21 cellular contexts compared by ENCODE assay signal in genomic region chr11:88434333-88434976, GRCh38.
DNase-seq lines count a peak whose midpoint lies in the region; ATAC-seq, FAIRE-seq and TF ChIP-seq lines count a peak whose summit lies in the region.
"Had no signal": no experiment of that assay in that cellular context is flagged by ENCODE, and none has a peak within 500 bp of the region (broad histone marks: within the 10 kb centered on the region; RNA-seq: fewer than 3 reads in every experiment).

No MANE protein-coding gene starts in this region.

- no peak overlapping the region for H3K27ac ChIP-seq in Karpas-422 (ENCODE audit: low read length)
- H3K27ac ChIP-seq in keratinocyte (ENCODE audit: control insufficient read depth, insufficient read depth, low read length): no peak overlapping the region
- H3K27ac ChIP-seq: gastrocnemius medialis, neutrophil, RWPE1 had no signal

- ATAC-seq in activated CD4-positive, alpha-beta T cell treated with anti-CD3 and anti-CD28 coated beads for 36 hours: no peak
- ATAC-seq: activated T-helper 17 cell treated with anti-CD3 and anti-CD28 coated beads, Interleukin-2, amount 50 U/mL, for 72 hours; gastrocnemius medialis; mucosa of descending colon had no signal

- intact Hi-C loops in activated CD4-positive, alpha-beta T cell treated with anti-CD3 and anti-CD28 coated beads for 36 hours (cut with DNase I, micrococcal nuclease): no loop called here
- intact Hi-C loops in CD14-positive monocyte (cut with micrococcal nuclease): no loop called here

- H3K9ac ChIP-seq in Karpas-422 (ENCODE audit: low read length) (no peak overlapping the region), keratinocyte (ENCODE audit: control insufficient read depth, extremely low read depth, insufficient read depth, low read length) (no peak overlapping the region)

- no peaks in the 10 kb centered on the region for H3K9me1 ChIP-seq in keratinocyte (ENCODE audit: control insufficient read depth, extremely low read depth, insufficient read depth, low read length)

- H3K9me3 Mint-ChIP-seq in activated CD4-positive, alpha-beta T cell treated with anti-CD3 and anti-CD28 coated beads for 36 hours (ENCODE audit: low read depth): peaks cover 4% of the 10 kb centered on the region
- H3K9me3 Mint-ChIP-seq in T-helper 1 cell treated with Interleukin-12 subunit alpha and Interleukin-12 subunit beta and Interleukin-4 antibody, amounts not matched to agents 30 μg/mL and 1 μg/mL, for 36 hours: peaks cover 17% of the 10 kb centered on the region
- peaks cover 0 to 5% (median 0%) of the 10 kb centered on the region in 7 donors for H3K9me3 Mint-ChIP-seq in CD14-positive monocyte

- H3K4me1 Mint-ChIP-seq in activated CD4-positive, alpha-beta T cell treated with anti-CD3 and anti-CD28 coated beads for 36 hours: peaks cover 5% of the 10 kb centered on the region
- H3K4me1 Mint-ChIP-seq in T-helper 1 cell treated with Interleukin-12 subunit alpha and Interleukin-12 subunit beta and Interleukin-4 antibody, amounts not matched to agents 30 μg/mL and 1 μg/mL, for 36 hours (ENCODE audit: low read depth): peaks cover 18% of the 10 kb centered on the region
- H3K4me1 Mint-ChIP-seq in CD14-positive monocyte: peaks cover 29% of the 10 kb centered on the region
- H3K4me1 Mint-ChIP-seq: CD8-positive, alpha-beta memory T cell had no signal

- H4K20me1 ChIP-seq in Karpas-422 (ENCODE audit: insufficient read depth, low read depth, low read length) (no peaks in the 10 kb centered on the region), keratinocyte (ENCODE audit: control insufficient read depth, extremely low read depth, insufficient read depth, low read length) (no peaks in the 10 kb centered on the region)

- dilution Hi-C loops in keratinocyte (cut with MboI; ENCODE audit: extremely low pct_ligation_motif_present, low sequenced_read_pairs): no loop called here

- no peaks in the 10 kb centered on the region for H3K9me2 ChIP-seq in Karpas-422 (replicated peaks; ENCODE audit: insufficient read depth, low read length)

- peak overlapping the region; percentile 4; the same call in 1 of the 2 replicates for H2AFZ ChIP-seq in Karpas-422 (ENCODE audit: low read length)
- no peak overlapping the region for H2AFZ ChIP-seq in keratinocyte (ENCODE audit: control insufficient read depth, low read length)

- no peak for FAIRE-seq in keratinocyte (lab: Jason Lieb, UNC)
- FAIRE-seq: endothelial cell of umbilical vein, urothelium cell line had no signal

- peaks cover 2% of the 10 kb centered on the region for H3K36me3 Mint-ChIP-seq in activated CD4-positive, alpha-beta T cell treated with anti-CD3 and anti-CD28 coated beads for 36 hours (ENCODE audit: low read depth)
- H3K36me3 Mint-ChIP-seq in T-helper 1 cell treated with Interleukin-12 subunit alpha and Interleukin-12 subunit beta and Interleukin-4 antibody, amounts not matched to agents 30 μg/mL and 1 μg/mL, for 36 hours (ENCODE audit: low read depth): peaks cover 14% of the 10 kb centered on the region
- no peaks in the 10 kb centered on the region for H3K36me3 Mint-ChIP-seq in CD14-positive monocyte

- H3K9me3 ChIP-seq in Karpas-422 (ENCODE audit: low read length): 0 out of 2 replicates have a peak, but pooled peaks cover 4% of the 10 kb centered on the region
- H3K9me3 ChIP-seq in keratinocyte (ENCODE audit: control insufficient read depth, low read depth, low read length): peaks cover 3% of the 10 kb centered on the region
- H3K9me3 ChIP-seq: gastrocnemius medialis, mucosa of descending colon, neutrophil had no signal

- peak; percentile 7 to 70 (median 29) for TF ChIP-seq CTCF in keratinocyte (optimal IDR thresholded peaks at IDR 0.05 in 1 of 3, IDR thresholded peaks at IDR 0.05 in 1 of 3, conservative IDR thresholded peaks at IDR 0.05 in 1 of 3; ENCODE audit: extremely low read depth in 1 of 3, insufficient read depth in 2 of 3, low read length in 3 of 3)
- TF ChIP-seq CTCF in CD14-positive monocyte (IDR thresholded peaks at IDR 0.05): no peak

- H3K27ac Mint-ChIP-seq in activated CD4-positive, alpha-beta T cell treated with anti-CD3 and anti-CD28 coated beads for 36 hours: no peak overlapping the region
- H3K27ac Mint-ChIP-seq in T-helper 1 cell treated with Interleukin-12 subunit alpha and Interleukin-12 subunit beta and Interleukin-4 antibody, amounts not matched to agents 30 μg/mL and 1 μg/mL, for 36 hours: peak overlapping the region; percentile 42
- peak overlapping the region in 1 of 7 donors; percentile 67 for H3K27ac Mint-ChIP-seq in CD14-positive monocyte
- H3K27ac Mint-ChIP-seq: activated T-helper 17 cell treated with anti-CD3 and anti-CD28 coated beads, Interleukin-2, amount 50 U/mL, for 72 hours had no signal

- no peak overlapping the region for H3K4me2 ChIP-seq in Karpas-422 (ENCODE audit: low read depth, low read length, poor library complexity, severe bottlenecking)
- no peak overlapping the region for H3K4me2 ChIP-seq in keratinocyte (ENCODE audit: control insufficient read depth, extremely low read depth, insufficient read depth, low read depth, low read length)

- H3K27me3 Mint-ChIP-seq in activated CD4-positive, alpha-beta T cell treated with anti-CD3 and anti-CD28 coated beads for 36 hours: no peaks in the 10 kb centered on the region
- H3K27me3 Mint-ChIP-seq in T-helper 1 cell treated with Interleukin-12 subunit alpha and Interleukin-12 subunit beta and Interleukin-4 antibody, amounts not matched to agents 30 μg/mL and 1 μg/mL, for 36 hours (ENCODE audit: low read depth): peaks cover 5% of the 10 kb centered on the region
- no peaks in the 10 kb centered on the region for H3K27me3 Mint-ChIP-seq in CD14-positive monocyte (ENCODE audit: low read depth in 3 of 3)
- H3K27me3 Mint-ChIP-seq: activated CD4-positive, alpha-beta memory T cell treated with anti-CD3 and anti-CD28 coated beads, Interleukin-2, amount 10 ng/mL, durations not matched to agents 7 days and 5 days; activated T-helper 17 cell treated with anti-CD3 and anti-CD28 coated beads, Interleukin-2, amount 50 U/mL, for 72 hours; CD8-positive, alpha-beta memory T cell had no signal

- DNase-seq in activated CD4-positive, alpha-beta T cell treated with anti-CD3 and anti-CD28 coated beads for 36 hours: peak; percentile 16
- DNase-seq in activated CD4-positive, alpha-beta T cell treated with anti-CD3 and anti-CD28 coated beads, Interleukin-2, amount 50 U/mL, for 4 hours: no peak
- DNase-seq in Karpas-422: peak; percentile 80
- no peak for DNase-seq in keratinocyte (ENCODE audit: low read depth, low spot score)
- DNase-seq in CD14-positive monocyte (ENCODE audit: low spot score): no peak
- DNase-seq in amygdala (lab: John Stamatoyannopoulos, UW): no peak
- no peak for DNase-seq in activated T-cell treated with anti-CD3 and anti-CD28 coated beads, Interleukin-2, amount 50 U/mL, for 48 hours
- DNase-seq: activated CD4-positive, alpha-beta memory T cell treated with anti-CD3 and anti-CD28 coated beads, Interleukin-2, amount 10 ng/mL, durations not matched to agents 7 days and 5 days; amniotic stem cell; gastrocnemius medialis; mucosa of descending colon; NCI-H82; retina; stimulated activated CD4-positive, alpha-beta T cell treated with anti-CD3 and anti-CD28 coated beads, Interleukin-15, amount 100 ng/mL, for 24 hours had no signal

- POLR2A ChIA-PET in activated CD4-positive, alpha-beta T cell treated with anti-CD3 and anti-CD28 coated beads for 36 hours (lab: Charles Lee): no interaction called here

- H3K4me3 Mint-ChIP-seq in activated CD4-positive, alpha-beta T cell treated with anti-CD3 and anti-CD28 coated beads for 36 hours: no peak overlapping the region
- H3K4me3 Mint-ChIP-seq in T-helper 1 cell treated with Interleukin-12 subunit alpha and Interleukin-12 subunit beta and Interleukin-4 antibody, amounts not matched to agents 30 μg/mL and 1 μg/mL, for 36 hours: no peak overlapping the region
- no peak overlapping the region for H3K4me3 Mint-ChIP-seq in CD14-positive monocyte
- H3K4me3 Mint-ChIP-seq: activated CD4-positive, alpha-beta memory T cell treated with anti-CD3 and anti-CD28 coated beads, Interleukin-2, amount 10 ng/mL, durations not matched to agents 7 days and 5 days; activated T-helper 17 cell treated with anti-CD3 and anti-CD28 coated beads, Interleukin-2, amount 50 U/mL, for 72 hours; CD8-positive, alpha-beta memory T cell had no signal

- H3K79me2 ChIP-seq in Karpas-422 (ENCODE audit: low read length) (no peaks in the 10 kb centered on the region), keratinocyte (ENCODE audit: control insufficient read depth, insufficient read depth, low read length) (no peaks in the 10 kb centered on the region)

- H3K27me3 ChIP-seq in Karpas-422 (ENCODE audit: low read length) (peaks cover 5% of the 10 kb centered on the region; the same call in 1 of the 2 replicates), keratinocyte (ENCODE audit: control insufficient read depth, extremely low read depth, insufficient read depth, low read length) (no peaks in the 10 kb centered on the region)
- H3K27me3 ChIP-seq: gastrocnemius medialis, neutrophil had no signal

- H3K4me3 ChIP-seq in Karpas-422 (ENCODE audit: low read length) (no peak overlapping the region), keratinocyte (ENCODE audit: control insufficient read depth in 2 of 3, extremely low read depth in 1 of 3, insufficient read depth in 2 of 3, low read depth in 1 of 3, low read length in 3 of 3) (no peak overlapping the region)
- H3K4me3 ChIP-seq: gastrocnemius medialis, mucosa of descending colon had no signal

- CTCF ChIA-PET in activated CD4-positive, alpha-beta T cell treated with anti-CD3 and anti-CD28 coated beads for 36 hours (lab: Charles Lee): interaction anchor here (0.6 kb wide), 1 partner anchor 107 kb away, joined by 3 read pairs; no protein-coding TSS in a partner anchor

- peaks cover 4% of the 10 kb centered on the region; the same call in 1 of the 2 replicates for H3K4me1 ChIP-seq in Karpas-422 (ENCODE audit: low read length)
- H3K4me1 ChIP-seq in keratinocyte (ENCODE audit: control insufficient read depth, extremely low read depth, insufficient read depth, low read length): peaks cover 28% of the 10 kb centered on the region
- H3K4me1 ChIP-seq: gastrocnemius medialis had no signal

- no peaks in the 10 kb centered on the region for H3K36me3 ChIP-seq in Karpas-422 (ENCODE audit: insufficient read depth, low read length)
- H3K36me3 ChIP-seq in keratinocyte (ENCODE audit: control insufficient read depth in 2 of 2, extremely low read depth in 1 of 2, insufficient read depth in 2 of 2, low read length in 2 of 2): no peaks in the 10 kb centered on the region
- H3K36me3 ChIP-seq: gastrocnemius medialis, neutrophil had no signal

Comparison
In these comparisons a context has a peak if more than half of its experiments do, and no peak if none do; other contexts are left out.
1. DNase-seq: peak in activated CD4-positive, alpha-beta T cell treated with anti-CD3 and anti-CD28 coated beads for 36 hours (single experiment) and Karpas-422 (single experiment); none in activated CD4-positive, alpha-beta T cell treated with anti-CD3 and anti-CD28 coated beads, Interleukin-2, amount 50 U/mL, for 4 hours (0 of 2), keratinocyte (single experiment), CD14-positive monocyte (single experiment), amygdala (0 of 56) and activated T-cell treated with anti-CD3 and anti-CD28 coated beads, Interleukin-2, amount 50 U/mL, for 48 hours (0 of 2).